ENCODE assay signal across 24 cellular contexts in the genomic region with DNA sequence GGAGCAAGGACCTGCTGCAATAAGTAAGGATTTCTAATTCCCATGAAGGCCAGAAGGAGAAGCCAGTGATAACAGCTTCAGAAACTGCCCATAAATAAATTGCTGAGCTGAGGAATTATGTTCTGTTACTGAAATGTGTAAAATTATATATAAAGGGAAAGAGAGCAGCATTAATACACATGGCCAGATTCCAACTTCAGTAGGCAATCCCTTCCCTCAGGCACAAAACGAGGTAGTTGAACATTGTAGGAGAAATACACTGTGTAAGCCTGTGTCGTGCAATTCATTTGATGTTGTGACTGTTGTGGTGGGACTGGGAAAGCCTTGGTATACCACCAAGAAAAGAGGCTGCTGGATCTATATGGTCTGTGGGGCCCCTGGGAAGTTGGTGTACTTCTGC.
"Had no signal": no experiment of that assay in that cellular context is flagged by ENCODE, and none has a peak within 500 bp of the region (broad histone marks: within the 10 kb centered on the region; RNA-seq: fewer than 3 reads in every experiment).

No MANE protein-coding gene starts in this region.

- H3K9me3 ChIP-seq: colonic mucosa, esophagus squamous epithelium, gastrocnemius medialis, heart right ventricle, left lung, lower lobe of right lung had no signal

- ATAC-seq: effector memory CD8-positive, alpha-beta T cell; esophagus mucosa; gastrocnemius medialis; heart right ventricle; left cardiac atrium; left lung; left ventricle myocardium superior; lower lobe of right lung; naive thymus-derived CD4-positive, alpha-beta T cell had no signal

- H3K27ac ChIP-seq: colonic mucosa, epithelial cell of prostate, esophagus squamous epithelium, heart right ventricle, left lung, lower lobe of right lung had no signal

- H3K27me3 Mint-ChIP-seq: dendritic cell treated with granulocyte-macrophage colony-stimulating factor and Interleukin-4, amounts not matched to agents 40 ng/mL and 50 ng/mL, for 4 days; effector memory CD8-positive, alpha-beta T cell; naive thymus-derived CD4-positive, alpha-beta T cell had no signal

- H3K4me3 Mint-ChIP-seq: dendritic cell treated with granulocyte-macrophage colony-stimulating factor and Interleukin-4, amounts not matched to agents 40 ng/mL and 50 ng/mL, for 4 days; effector memory CD8-positive, alpha-beta T cell; endodermal cell; naive thymus-derived CD4-positive, alpha-beta T cell had no signal

- H3K4me3 ChIP-seq: colonic mucosa, esophagus squamous epithelium, gastrocnemius medialis, heart right ventricle, left lung, lower lobe of right lung had no signal

- H3K36me3 ChIP-seq: colonic mucosa, esophagus squamous epithelium, gastrocnemius medialis, heart right ventricle, lower lobe of right lung had no signal

- H3K27ac Mint-ChIP-seq: dendritic cell treated with granulocyte-macrophage colony-stimulating factor and Interleukin-4, amounts not matched to agents 40 ng/mL and 50 ng/mL, for 4 days; effector memory CD8-positive, alpha-beta T cell; endodermal cell; naive thymus-derived CD4-positive, alpha-beta T cell had no signal

- H3K27me3 ChIP-seq: colonic mucosa, esophagus squamous epithelium, gastrocnemius medialis, heart right ventricle, left lung had no signal

- DNase-seq: colonic mucosa; cortex of kidney; effector CD8-positive, alpha-beta T cell; effector memory CD8-positive, alpha-beta T cell; endodermal cell; erythroblast; esophagus squamous epithelium; foreskin fibroblast; foreskin melanocyte; gastrocnemius medialis; glutamatergic neuron; head of caudate nucleus; heart right ventricle; hippocampal formation; left cardiac atrium; left lung; left ventricle myocardium superior; lower lobe of right lung; mesenchymal stem cell; midbrain; naive thymus-derived CD4-positive, alpha-beta T cell had no signal

- H3K9me3 Mint-ChIP-seq: dendritic cell treated with granulocyte-macrophage colony-stimulating factor and Interleukin-4, amounts not matched to agents 40 ng/mL and 50 ng/mL, for 4 days; effector memory CD8-positive, alpha-beta T cell; endodermal cell; naive thymus-derived CD4-positive, alpha-beta T cell had no signal

- H3K4me1 ChIP-seq: esophagus squamous epithelium, heart right ventricle, left lung, lower lobe of right lung had no signal
